1 cellular context compared by ENCODE assay signal in the genomic region with DNA sequence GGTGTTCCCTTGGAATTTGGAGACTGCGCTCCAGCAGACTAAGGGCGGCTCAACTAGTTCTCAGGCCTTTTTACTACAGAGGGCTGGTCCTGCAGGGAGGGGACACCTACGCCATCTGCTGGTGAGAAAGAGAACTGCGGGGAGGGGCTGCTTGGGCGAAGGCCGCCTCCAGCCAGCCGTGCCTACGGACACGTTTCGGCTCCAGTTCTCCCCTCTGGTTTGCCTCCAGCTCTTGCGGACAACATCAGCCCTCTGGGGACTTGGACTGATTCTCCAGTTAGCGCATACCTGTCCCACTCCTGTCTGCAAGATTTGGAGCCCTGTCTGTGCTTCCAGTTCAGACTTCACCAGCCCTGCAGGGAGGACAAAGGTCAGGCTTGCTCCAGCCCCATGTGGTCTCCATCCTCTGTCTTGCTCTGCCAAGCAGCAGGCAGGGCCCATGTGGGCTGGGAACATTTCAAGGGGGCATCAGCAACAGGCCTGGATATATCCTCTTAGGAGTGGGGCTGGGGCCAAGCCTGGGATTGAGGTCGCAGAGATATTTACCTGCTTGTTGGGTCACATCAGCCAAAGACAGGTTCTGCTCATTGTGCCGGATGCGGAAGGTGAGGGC.
TF ChIP-seq lines count a peak whose summit lies in the region.

No MANE protein-coding gene starts in this region.

TF ChIP-seq in HEK293, 187 proteins besides CTCF, POLR2A, EP300 and RAD21 (continued from another document):
- TF ChIP-seq, protein P1, sequence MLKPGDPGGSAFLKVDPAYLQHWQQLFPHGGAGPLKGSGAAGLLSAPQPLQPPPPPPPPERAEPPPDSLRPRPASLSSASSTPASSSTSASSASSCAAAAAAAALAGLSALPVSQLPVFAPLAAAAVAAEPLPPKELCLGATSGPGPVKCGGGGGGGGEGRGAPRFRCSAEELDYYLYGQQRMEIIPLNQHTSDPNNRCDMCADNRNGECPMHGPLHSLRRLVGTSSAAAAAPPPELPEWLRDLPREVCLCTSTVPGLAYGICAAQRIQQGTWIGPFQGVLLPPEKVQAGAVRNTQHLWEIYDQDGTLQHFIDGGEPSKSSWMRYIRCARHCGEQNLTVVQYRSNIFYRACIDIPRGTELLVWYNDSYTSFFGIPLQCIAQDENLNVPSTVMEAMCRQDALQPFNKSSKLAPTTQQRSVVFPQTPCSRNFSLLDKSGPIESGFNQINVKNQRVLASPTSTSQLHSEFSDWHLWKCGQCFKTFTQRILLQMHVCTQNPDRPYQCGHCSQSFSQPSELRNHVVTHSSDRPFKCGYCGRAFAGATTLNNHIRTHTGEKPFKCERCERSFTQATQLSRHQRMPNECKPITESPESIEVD (tag by site-specific recombination; IDR thresholded peaks at IDR 0.05), result no peak
- no peak for TF ChIP-seq ZNF664 (tag by site-specific recombination; IDR thresholded peaks at IDR 0.05)
- TF ChIP-seq, protein P2, sequence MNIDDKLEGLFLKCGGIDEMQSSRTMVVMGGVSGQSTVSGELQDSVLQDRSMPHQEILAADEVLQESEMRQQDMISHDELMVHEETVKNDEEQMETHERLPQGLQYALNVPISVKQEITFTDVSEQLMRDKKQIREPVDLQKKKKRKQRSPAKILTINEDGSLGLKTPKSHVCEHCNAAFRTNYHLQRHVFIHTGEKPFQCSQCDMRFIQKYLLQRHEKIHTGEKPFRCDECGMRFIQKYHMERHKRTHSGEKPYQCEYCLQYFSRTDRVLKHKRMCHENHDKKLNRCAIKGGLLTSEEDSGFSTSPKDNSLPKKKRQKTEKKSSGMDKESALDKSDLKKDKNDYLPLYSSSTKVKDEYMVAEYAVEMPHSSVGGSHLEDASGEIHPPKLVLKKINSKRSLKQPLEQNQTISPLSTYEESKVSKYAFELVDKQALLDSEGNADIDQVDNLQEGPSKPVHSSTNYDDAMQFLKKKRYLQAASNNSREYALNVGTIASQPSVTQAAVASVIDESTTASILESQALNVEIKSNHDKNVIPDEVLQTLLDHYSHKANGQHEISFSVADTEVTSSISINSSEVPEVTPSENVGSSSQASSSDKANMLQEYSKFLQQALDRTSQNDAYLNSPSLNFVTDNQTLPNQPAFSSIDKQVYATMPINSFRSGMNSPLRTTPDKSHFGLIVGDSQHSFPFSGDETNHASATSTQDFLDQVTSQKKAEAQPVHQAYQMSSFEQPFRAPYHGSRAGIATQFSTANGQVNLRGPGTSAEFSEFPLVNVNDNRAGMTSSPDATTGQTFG (tag by site-specific recombination; IDR thresholded peaks at IDR 0.05; ENCODE audit: borderline replicate concordance), result no peak
- no peak for TF ChIP-seq ZNF239 (tag by site-specific recombination; IDR thresholded peaks at IDR 0.05)
- 0 out of 2 replicates have a peak, but pooled peaks have one; percentile 2 for TF ChIP-seq ZEB2 (tag by site-specific recombination; IDR thresholded peaks at IDR 0.05)
- TF ChIP-seq ZBTB20 (tag by site-specific recombination; IDR thresholded peaks at IDR 0.05), result no peak
- peak; percentile 54 for TF ChIP-seq ZNF654 (tag by site-specific recombination; IDR thresholded peaks at IDR 0.05; ENCODE audit: low read depth)
- TF ChIP-seq ZNF76 (tag by site-specific recombination; IDR thresholded peaks at IDR 0.05; ENCODE audit: borderline replicate concordance, low read depth), result no peak
- 0 out of 2 replicates have a peak, but pooled peaks have one; percentile 16 for TF ChIP-seq EGR2 (tag by site-specific recombination; IDR thresholded peaks at IDR 0.05; ENCODE audit: low read depth)
- no peak for TF ChIP-seq ZNF544 (tag by site-specific recombination; IDR thresholded peaks at IDR 0.05)
- no peak for TF ChIP-seq BCL11B (tag by site-specific recombination; IDR thresholded peaks at IDR 0.05; ENCODE audit: low read depth)
- TF ChIP-seq, protein P3, sequence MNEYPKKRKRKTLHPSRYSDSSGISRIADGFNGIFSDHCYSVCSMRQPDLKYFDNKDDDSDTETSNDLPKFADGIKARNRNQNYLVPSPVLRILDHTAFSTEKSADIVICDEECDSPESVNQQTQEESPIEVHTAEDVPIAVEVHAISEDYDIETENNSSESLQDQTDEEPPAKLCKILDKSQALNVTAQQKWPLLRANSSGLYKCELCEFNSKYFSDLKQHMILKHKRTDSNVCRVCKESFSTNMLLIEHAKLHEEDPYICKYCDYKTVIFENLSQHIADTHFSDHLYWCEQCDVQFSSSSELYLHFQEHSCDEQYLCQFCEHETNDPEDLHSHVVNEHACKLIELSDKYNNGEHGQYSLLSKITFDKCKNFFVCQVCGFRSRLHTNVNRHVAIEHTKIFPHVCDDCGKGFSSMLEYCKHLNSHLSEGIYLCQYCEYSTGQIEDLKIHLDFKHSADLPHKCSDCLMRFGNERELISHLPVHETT (tag by site-specific recombination; IDR thresholded peaks at IDR 0.05), result no peak
- no peak for TF ChIP-seq WT1 (tag by site-specific recombination; IDR thresholded peaks at IDR 0.05)
- TF ChIP-seq, protein P4, sequence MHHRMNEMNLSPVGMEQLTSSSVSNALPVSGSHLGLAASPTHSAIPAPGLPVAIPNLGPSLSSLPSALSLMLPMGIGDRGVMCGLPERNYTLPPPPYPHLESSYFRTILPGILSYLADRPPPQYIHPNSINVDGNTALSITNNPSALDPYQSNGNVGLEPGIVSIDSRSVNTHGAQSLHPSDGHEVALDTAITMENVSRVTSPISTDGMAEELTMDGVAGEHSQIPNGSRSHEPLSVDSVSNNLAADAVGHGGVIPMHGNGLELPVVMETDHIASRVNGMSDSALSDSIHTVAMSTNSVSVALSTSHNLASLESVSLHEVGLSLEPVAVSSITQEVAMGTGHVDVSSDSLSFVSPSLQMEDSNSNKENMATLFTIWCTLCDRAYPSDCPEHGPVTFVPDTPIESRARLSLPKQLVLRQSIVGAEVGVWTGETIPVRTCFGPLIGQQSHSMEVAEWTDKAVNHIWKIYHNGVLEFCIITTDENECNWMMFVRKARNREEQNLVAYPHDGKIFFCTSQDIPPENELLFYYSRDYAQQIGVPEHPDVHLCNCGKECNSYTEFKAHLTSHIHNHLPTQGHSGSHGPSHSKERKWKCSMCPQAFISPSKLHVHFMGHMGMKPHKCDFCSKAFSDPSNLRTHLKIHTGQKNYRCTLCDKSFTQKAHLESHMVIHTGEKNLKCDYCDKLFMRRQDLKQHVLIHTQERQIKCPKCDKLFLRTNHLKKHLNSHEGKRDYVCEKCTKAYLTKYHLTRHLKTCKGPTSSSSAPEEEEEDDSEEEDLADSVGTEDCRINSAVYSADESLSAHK (tag by site-specific recombination; IDR thresholded peaks at IDR 0.05), result no peak
- no peak for TF ChIP-seq ZNF610 (tag by site-specific recombination; IDR thresholded peaks at IDR 0.05; ENCODE audit: borderline replicate concordance)
- no peak for TF ChIP-seq ZNF530 (tag by site-specific recombination; IDR thresholded peaks at IDR 0.05; ENCODE audit: low read depth)
- no peak for TF ChIP-seq KLF10 (tag by site-specific recombination; IDR thresholded peaks at IDR 0.05)
- no peak for TF ChIP-seq ZNF785 (tag by site-specific recombination; IDR thresholded peaks at IDR 0.05)
- no peak for TF ChIP-seq ZNF133 (tag by site-specific recombination; IDR thresholded peaks at IDR 0.05)
- TF ChIP-seq FEZF1 (tag by site-specific recombination; IDR thresholded peaks at IDR 0.05), result no peak
- TF ChIP-seq ZNF350 (tag by site-specific recombination; IDR thresholded peaks at IDR 0.05), result no peak
- TF ChIP-seq ZNF776 (tag by site-specific recombination; IDR thresholded peaks at IDR 0.05; ENCODE audit: borderline replicate concordance), result no peak
- no peak for TF ChIP-seq YY2 (tag by site-specific recombination; IDR thresholded peaks at IDR 0.05)
- no peak for TF ChIP-seq ZFP69B (tag by site-specific recombination; IDR thresholded peaks at IDR 0.05)
- TF ChIP-seq, protein P5, sequence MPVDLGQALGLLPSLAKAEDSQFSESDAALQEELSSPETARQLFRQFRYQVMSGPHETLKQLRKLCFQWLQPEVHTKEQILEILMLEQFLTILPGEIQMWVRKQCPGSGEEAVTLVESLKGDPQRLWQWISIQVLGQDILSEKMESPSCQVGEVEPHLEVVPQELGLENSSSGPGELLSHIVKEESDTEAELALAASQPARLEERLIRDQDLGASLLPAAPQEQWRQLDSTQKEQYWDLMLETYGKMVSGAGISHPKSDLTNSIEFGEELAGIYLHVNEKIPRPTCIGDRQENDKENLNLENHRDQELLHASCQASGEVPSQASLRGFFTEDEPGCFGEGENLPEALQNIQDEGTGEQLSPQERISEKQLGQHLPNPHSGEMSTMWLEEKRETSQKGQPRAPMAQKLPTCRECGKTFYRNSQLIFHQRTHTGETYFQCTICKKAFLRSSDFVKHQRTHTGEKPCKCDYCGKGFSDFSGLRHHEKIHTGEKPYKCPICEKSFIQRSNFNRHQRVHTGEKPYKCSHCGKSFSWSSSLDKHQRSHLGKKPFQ (tag by site-specific recombination; IDR thresholded peaks at IDR 0.05), result no peak
- no peak for TF ChIP-seq ZNF175 (tag by site-specific recombination; IDR thresholded peaks at IDR 0.05)
TF ChIP-seq in HEK293: peak in this region for 6.
